ENCODE assay signal across 8 cellular contexts in the genomic region with DNA sequence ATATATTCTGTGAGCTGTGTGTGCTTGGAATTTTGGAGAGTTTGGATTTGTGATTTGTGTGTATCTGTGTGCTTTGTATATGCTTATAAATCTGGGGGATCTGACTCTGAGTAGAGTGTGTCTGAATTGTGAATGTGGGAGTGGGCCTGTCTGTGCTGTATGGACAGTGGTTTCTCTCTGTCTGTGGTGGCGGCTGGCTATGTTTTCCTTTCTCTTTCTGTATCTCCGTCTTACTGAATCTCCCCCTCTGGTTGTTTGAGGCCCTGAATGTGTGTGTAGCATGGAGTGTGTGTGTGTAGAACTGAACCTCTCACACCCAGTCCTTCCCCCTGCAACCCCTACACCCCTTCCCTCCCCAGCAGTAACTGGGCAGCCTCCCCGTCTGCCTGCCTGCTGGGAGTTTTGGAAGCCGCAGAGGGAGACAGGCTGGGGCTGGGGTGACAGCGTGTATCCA. TPM values are rescaled to one million over a fixed set of nuclear protein-coding genes. Genes with fewer than 3 reads are reported as not detected.
DNase-seq lines count a peak whose midpoint lies in the region; ATAC-seq and TF ChIP-seq lines count a peak whose summit lies in the region.

No MANE protein-coding gene starts in this region.

- TF ChIP-seq EP300 in ovary (IDR thresholded peaks at IDR 0.05), result no peak

- H3F3A ChIP-seq in OCI-LY1 (ENCODE audit: insufficient read depth, low read length) (no peaks in the 10 kb centered on the region), smooth muscle cell (ENCODE audit: low read depth) (peaks cover 40% of the 10 kb centered on the region)

- TF ChIP-seq CTCF in BJ (IDR thresholded peaks at IDR 0.05; ENCODE audit: insufficient read depth, low read depth, low read length) (no peak), OCI-LY1 (IDR thresholded peaks at IDR 0.05; ENCODE audit: low read length) (no peak), foreskin fibroblast (IDR thresholded peaks at IDR 0.05; ENCODE audit: low read depth, low read length) (no peak), smooth muscle cell (IDR thresholded peaks at IDR 0.05; ENCODE audit: borderline replicate concordance, insufficient read depth, poor library complexity, severe bottlenecking) (no peak), ovary (IDR thresholded peaks at IDR 0.05) (no peak)

- H3K79me2 ChIP-seq in OCI-LY1 (ENCODE audit: insufficient read depth, low read length) (peaks cover 84% of the 10 kb centered on the region), smooth muscle cell (ENCODE audit: low read depth) (peaks cover 92% of the 10 kb centered on the region)

- H3K9ac ChIP-seq in OCI-LY1 (ENCODE audit: low read length), result peak overlapping the region; percentile 48
- peak overlapping the region; percentile 95 for H3K9ac ChIP-seq in smooth muscle cell (ENCODE audit: low read depth)

- CTCF ChIA-PET in BJ (lab: Yijun Ruan, JAX), result interaction anchor here (1.1 to 8.9 kb wide), 4 partner anchors 17 to 114 kb away, joined by 3 to 137 read pairs (median 44); no protein-coding TSS in a partner anchor

- H3K9me3 ChIP-seq in OCI-LY1 (ENCODE audit: low read length) (no peaks in the 10 kb centered on the region), smooth muscle cell (replicated peaks; ENCODE audit: low read depth) (no peaks in the 10 kb centered on the region), ovary (no peaks in the 10 kb centered on the region)

- POLR2A ChIA-PET in BJ (lab: Charles Lee), result no interaction called here

- H2AFZ ChIP-seq in OCI-LY1 (ENCODE audit: low read length) (no peak overlapping the region), smooth muscle cell (ENCODE audit: low read depth) (no peak overlapping the region)

- H3K9me2 ChIP-seq in OCI-LY1 (ENCODE audit: low read depth, low read length), result no peaks in the 10 kb centered on the region

- intact Hi-C loops in ovary (cut with DNase I), result no loop called here

- DNase-seq in BJ (ENCODE audit: low read depth) (no peak), foreskin fibroblast (peak in 1 of 2 donors; percentile 33), smooth muscle cell (lab: John Stamatoyannopoulos, UW; ENCODE audit: unreplicated experiment) (no peak), Kasumi-1 (lab: John Stamatoyannopoulos, UW) (no peak), ovary (no peak), SKM-1 treated with dmso at 0.1 percent for 144 hours (lab: John Stamatoyannopoulos, UW; ENCODE audit: unreplicated experiment) (no peak)

- H3K4me2 ChIP-seq in OCI-LY1 (ENCODE audit: low read length) (peak overlapping the region; percentile 89), smooth muscle cell (peak overlapping the region; percentile 97)

- peak overlapping the region; percentile 80 for H3K27ac ChIP-seq in OCI-LY1 (ENCODE audit: low read depth, low read length, poor library complexity, severe bottlenecking)
- H3K27ac ChIP-seq in smooth muscle cell (ENCODE audit: low read depth), result peak overlapping the region; percentile 99
- no peak overlapping the region for H3K27ac ChIP-seq in ovary

- H3K4me1 ChIP-seq in OCI-LY1 (ENCODE audit: insufficient read depth, low read length, severe bottlenecking), result peaks cover 75% of the 10 kb centered on the region
- peaks cover 55% of the 10 kb centered on the region for H3K4me1 ChIP-seq in smooth muscle cell (ENCODE audit: low read depth)
- peaks cover 21% of the 10 kb centered on the region for H3K4me1 ChIP-seq in ovary (ENCODE audit: insufficient read depth)

- H3K36me3 ChIP-seq in BJ (ENCODE audit: control insufficient read depth, insufficient read depth, low read length) (no peaks in the 10 kb centered on the region), OCI-LY1 (ENCODE audit: insufficient read depth, low read length) (peaks cover 14% of the 10 kb centered on the region; the same call in 1 of the 2 replicates), smooth muscle cell (ENCODE audit: low read depth) (no peaks in the 10 kb centered on the region), ovary (no peaks in the 10 kb centered on the region)

- no peak for TF ChIP-seq POLR2A in ovary (IDR thresholded peaks at IDR 0.05)

- WGBS in smooth muscle cell (ENCODE audit: low lambda C conversion rate), result 13% methylated on average over 4 of the region's 5 CpGs
- WGBS in ovary, 3 donors, result 54 to 64% (median 63%) methylated on average over 5 of the region's 5 CpGs

- no peaks in the 10 kb centered on the region for H3K27me3 ChIP-seq in BJ (ENCODE audit: control insufficient read depth, insufficient read depth, low read length)
- H3K27me3 ChIP-seq in OCI-LY1 (ENCODE audit: insufficient read depth, low read length), result no peaks in the 10 kb centered on the region
- H3K27me3 ChIP-seq in smooth muscle cell (ENCODE audit: low read depth), result no peaks in the 10 kb centered on the region
- H3K27me3 ChIP-seq in ovary, result peaks cover 2% of the 10 kb centered on the region

- H4K20me1 ChIP-seq in OCI-LY1 (ENCODE audit: insufficient read depth, low read length), result no peaks in the 10 kb centered on the region
- peaks cover 82% of the 10 kb centered on the region for H4K20me1 ChIP-seq in smooth muscle cell (ENCODE audit: low read depth)

- ATAC-seq in GM21390 (IDR thresholded peaks at IDR 0.05; ENCODE audit: unreplicated experiment), result peak; percentile 32

- 0 out of 2 replicates have a peak overlapping the region, but pooled peaks have one; percentile 5 for H3K4me3 ChIP-seq in BJ (ENCODE audit: low read depth, low read length)
- H3K4me3 ChIP-seq in OCI-LY1 (ENCODE audit: low read depth, low read length, poor library complexity, severe bottlenecking), result peak overlapping the region; percentile 98
- H3K4me3 ChIP-seq in foreskin fibroblast (ENCODE audit: low read depth in 1 of 2, low read length in 2 of 2), result peak overlapping the region; percentile 71 to 77
- H3K4me3 ChIP-seq in smooth muscle cell, result peak overlapping the region; percentile 95
- H3K4me3 ChIP-seq in ovary, result no peak overlapping the region

RNA-seq across cellular contexts. Expression of a gene that starts 4.7 kb away (rescaled TPM):
- polyA plus RNA-seq in BJ (2011; rRNA removed), result 36.5 and 50.4 TPM in 2 replicates
- 20.3 and 23.6 TPM in 2 replicates for polyA minus RNA-seq in BJ (2011; rRNA and poly(A)+ RNA removed)
- total RNA-seq in smooth muscle cell, result 85.5 and 103 TPM in 2 replicates
- 139 and 175 TPM in 2 replicates for polyA plus RNA-seq in smooth muscle cell
- total RNA-seq in ovary, result 10 to 100 TPM in 2 of 7 donors, 1 to 10 TPM in 5; 4.4 to 35.7 (median 8.7) TPM
- polyA plus RNA-seq in ovary, result 10 to 100 TPM in 1 of 2 donors, 1 to 10 TPM in 1; 7.0 to 28.2 TPM

Comparison
In these comparisons a context has a peak if more than half of its experiments do, and no peak if none do; other contexts are left out.
1. H3K27ac ChIP-seq: peak in OCI-LY1 (single experiment) and smooth muscle cell (single experiment); none in ovary (0 of 2).